In genomic region chr4:8005814-8006215, GRCh38 we compare ENCODE assay signal across 17 cellular contexts.
DNase-seq lines count a peak whose midpoint lies in the region; TF ChIP-seq lines count a peak whose summit lies in the region.
"Had no signal": no experiment of that assay in that cellular context is flagged by ENCODE, and none has a peak within 500 bp of the region (broad histone marks: within the 10 kb centered on the region; RNA-seq: fewer than 3 reads in every experiment).

No MANE protein-coding gene starts in this region.

- no peak overlapping the region for H2BK12ac ChIP-seq in H9 (ENCODE audit: insufficient read length, low read depth, low read length)

- no peak overlapping the region for H2AK5ac ChIP-seq in H9 (ENCODE audit: insufficient read length, low read length)

- no peak overlapping the region for H3K4me3 Mint-ChIP-seq in H9
- H3K4me3 Mint-ChIP-seq: CD14-positive monocyte; CD8-positive, alpha-beta T cell; HFFc6 had no signal

- H2BK120ac ChIP-seq in H9 (ENCODE audit: low read depth, low read length, poor library complexity, severe bottlenecking), result no peak overlapping the region

- H4K5ac ChIP-seq in H9 (ENCODE audit: insufficient read length, low read depth, low read length), result no peak overlapping the region

- no peak overlapping the region for H2AFZ ChIP-seq in H9 (ENCODE audit: low read length)
- no peak overlapping the region for H2AFZ ChIP-seq in osteoblast (ENCODE audit: low read length)

- no peak for TF ChIP-seq CTCF in BE2C (IDR thresholded peaks at IDR 0.05; ENCODE audit: low read depth, low read length)
- TF ChIP-seq CTCF in H9 (conservative IDR thresholded peaks at IDR 0.05), result no peak
- no peak for TF ChIP-seq CTCF in osteoblast (IDR thresholded peaks at IDR 0.05; ENCODE audit: extremely low read depth, low read depth, low read length)

- H2BK20ac ChIP-seq in H9 (ENCODE audit: low read depth, low read length, poor library complexity, severe bottlenecking), result no peak overlapping the region

- H4K20me1 ChIP-seq in H9 (ENCODE audit: control insufficient read depth, insufficient read depth, insufficient read length), result no peaks in the 10 kb centered on the region
- no peaks in the 10 kb centered on the region for H4K20me1 ChIP-seq in osteoblast (ENCODE audit: insufficient read depth, low read length)

- no peak overlapping the region for H3K9ac ChIP-seq in H9 (ENCODE audit: extremely low read depth, insufficient read length, low read length)

- H3K9me3 ChIP-seq in BE2C (no peaks in the 10 kb centered on the region), H9 (ENCODE audit: control insufficient read depth, low read depth, low read length) (no peaks in the 10 kb centered on the region), osteoblast (ENCODE audit: low read depth, low read length) (no peaks in the 10 kb centered on the region)
- H3K9me3 ChIP-seq: A549 had no signal

- DNase-seq in BE2C (peak; percentile 86), H9 (no peak), SK-N-DZ (ENCODE audit: low spot score) (peak; percentile 52), osteoblast (ENCODE audit: insufficient read length, low spot score, missing footprints) (peak; percentile 74), T-helper 1 cell (no peak), NCI-H446 (lab: John Stamatoyannopoulos, UW) (no peak), OCI-M2 (lab: John Stamatoyannopoulos, UW; ENCODE audit: unreplicated experiment) (no peak)
- DNase-seq: CD8-positive, alpha-beta T cell; COR-L47; DMS153; DMS79 treated with DMSO at 0.1 percent for 48 hours; EL; GOT3; HCEC 1CT; HFFc6 had no signal

- H3K79me2 ChIP-seq in H9 (ENCODE audit: insufficient read depth, low read length), result no peaks in the 10 kb centered on the region
- no peaks in the 10 kb centered on the region for H3K79me2 ChIP-seq in osteoblast (ENCODE audit: insufficient read depth, low read length)

- H3K23ac ChIP-seq in H9 (ENCODE audit: insufficient read length, low read depth, low read length), result no peak overlapping the region

- H3K4me1 Mint-ChIP-seq in H9, result peaks cover 10 to 20% of the 10 kb centered on the region in 2 experiments
- H3K4me1 Mint-ChIP-seq: CD14-positive monocyte had no signal

- H3T11ph ChIP-seq in H9 (ENCODE audit: low read length), result no peak overlapping the region

- H3K23me2 ChIP-seq in H9 (ENCODE audit: insufficient read length, low read depth, low read length, poor library complexity, severe bottlenecking), result no peaks in the 10 kb centered on the region

- no peaks in the 10 kb centered on the region for H3K79me1 ChIP-seq in H9 (ENCODE audit: insufficient read depth, low read depth, low read length, poor library complexity, severe bottlenecking)

- H4K91ac ChIP-seq in H9 (ENCODE audit: insufficient read length, low read depth, low read length), result no peak overlapping the region

- H3K27ac ChIP-seq in H9 (ENCODE audit: insufficient read length, low read depth, low read length) (no peak overlapping the region), osteoblast (ENCODE audit: low read depth, low read length) (no peak overlapping the region)
- H3K27ac ChIP-seq: A549 had no signal

- peaks cover 2% of the 10 kb centered on the region for H3K27me3 Mint-ChIP-seq in H9 (ENCODE audit: low read depth)

- H3K4me2 ChIP-seq in H9 (ENCODE audit: insufficient read depth, insufficient read length, low read length) (no peak overlapping the region), osteoblast (ENCODE audit: insufficient read depth, low read length) (no peak overlapping the region)
- H3K4me2 ChIP-seq: A549 had no signal

- WGBS in H9 (ENCODE audit: extremely low coverage, insufficient read length, low lambda C conversion rate), result no CpG with 5 or more reads among the region's 10 CpGs

- H3K27ac Mint-ChIP-seq in H9, result no peak overlapping the region; a peak in 1 of 7 replicates
- H3K27ac Mint-ChIP-seq: CD8-positive, alpha-beta T cell; HFFc6 had no signal

- H3K18ac ChIP-seq in H9 (ENCODE audit: insufficient read length, low read depth, low read length), result no peak overlapping the region

- H3K4ac ChIP-seq in H9 (ENCODE audit: low read depth, low read length), result no peak overlapping the region

- H4K8ac ChIP-seq in H9 (replicated peaks; ENCODE audit: insufficient read length, low read depth, low read length), result no peak overlapping the region

- H3K56ac ChIP-seq in H9 (ENCODE audit: insufficient read length, low read depth, low read length), result no peak overlapping the region

- H3K36me3 ChIP-seq in BE2C, result no peaks in the 10 kb centered on the region; the same call in 1 of the 2 replicates
- no peaks in the 10 kb centered on the region for H3K36me3 ChIP-seq in osteoblast (ENCODE audit: insufficient read depth, low read length)

- no peak overlapping the region for H2BK5ac ChIP-seq in H9 (ENCODE audit: insufficient read length, low read length)

- H3K4me1 ChIP-seq in BE2C (peaks cover 20% of the 10 kb centered on the region), H9 (ENCODE audit: insufficient read depth, low read length) (no peaks in the 10 kb centered on the region), osteoblast (ENCODE audit: insufficient read depth, low read length) (no peaks in the 10 kb centered on the region)
- H3K4me1 ChIP-seq: A549 had no signal

- no peaks in the 10 kb centered on the region for H3K36me3 Mint-ChIP-seq in H9 (ENCODE audit: insufficient read depth in 1 of 3, low read depth in 3 of 3)
- H3K36me3 Mint-ChIP-seq: CD14-positive monocyte had no signal

- H3K14ac ChIP-seq in H9 (ENCODE audit: insufficient read depth, low read length), result peak overlapping the region; percentile 42; the same call in 1 of the 2 replicates

- no peaks in the 10 kb centered on the region for H3K27me3 ChIP-seq in BE2C
- H3K27me3 ChIP-seq in H9 (ENCODE audit: insufficient read depth, low read length), result no peaks in the 10 kb centered on the region
- H3K27me3 ChIP-seq in osteoblast (ENCODE audit: insufficient read depth, low read length), result peaks cover 55% of the 10 kb centered on the region

- H3K9me3 Mint-ChIP-seq in H9, result no peaks in the 10 kb centered on the region; a peak in 1 of 5 replicates
- H3K9me3 Mint-ChIP-seq: CD14-positive monocyte; CD8-positive, alpha-beta T cell; HFFc6 had no signal

- no peak overlapping the region for H3K4me3 ChIP-seq in BE2C (ENCODE audit: low read depth, low read length)
- H3K4me3 ChIP-seq in osteoblast (ENCODE audit: insufficient read depth, low read length), result no peak overlapping the region
- H3K4me3 ChIP-seq: A549 had no signal

- H2BK15ac ChIP-seq in H9 (ENCODE audit: low read depth, low read length), result no peak overlapping the region

Comparison
In these comparisons a context has a peak if more than half of its experiments do, and no peak if none do; other contexts are left out.
1. DNase-seq: peak in BE2C (single experiment), SK-N-DZ (single experiment) and osteoblast (single experiment); none in H9 (single experiment), T-helper 1 cell (0 of 5), NCI-H446 (0 of 2) and OCI-M2 (single experiment).